ENCODE assay signal across 20 cellular contexts in the genomic region with DNA sequence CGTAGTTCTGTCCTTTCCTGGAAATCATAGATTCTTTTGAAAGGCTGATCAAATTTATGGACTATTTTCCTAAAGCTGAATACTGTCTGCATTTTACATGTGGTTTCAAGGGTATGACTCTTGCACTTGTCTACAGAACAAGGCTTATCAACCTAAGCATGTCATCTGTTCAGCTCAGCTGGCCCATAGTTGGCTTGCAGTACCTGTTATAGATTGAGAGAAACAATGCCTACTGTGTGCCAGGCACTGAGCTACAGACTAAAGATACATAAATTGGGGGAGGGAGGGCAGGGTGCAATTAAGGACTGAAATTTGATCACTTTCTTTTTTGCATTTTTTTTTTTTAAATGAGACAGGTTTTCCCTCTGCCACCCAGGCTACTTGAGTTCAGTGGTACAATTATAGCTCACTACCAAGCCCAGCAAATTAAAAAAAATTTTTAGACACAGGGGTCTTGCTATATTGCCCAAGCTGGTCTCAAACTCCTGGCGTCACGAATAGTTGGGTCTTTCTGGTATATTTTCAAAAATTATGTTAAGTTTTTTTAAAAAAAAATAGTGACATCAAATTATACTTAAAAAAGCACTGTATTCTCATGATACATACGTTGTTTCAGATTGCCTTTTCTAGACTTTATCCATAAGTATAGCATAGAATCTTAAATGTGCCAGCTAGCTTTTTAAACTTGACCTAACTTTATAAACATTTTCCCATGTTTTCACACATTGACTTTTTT. TPM values are rescaled to one million over a fixed set of nuclear protein-coding genes. Genes with fewer than 3 reads are reported as not detected.
A peak's percentile ranks its signal among the peaks of the same experiment; 100 is the strongest.
DNase-seq lines count a peak whose midpoint lies in the region; ATAC-seq and TF ChIP-seq lines count a peak whose summit lies in the region.
"Had no signal": no experiment of that assay in that cellular context is flagged by ENCODE, and none has a peak within 500 bp of the region (broad histone marks: within the 10 kb centered on the region; RNA-seq: fewer than 3 reads in every experiment).

No MANE protein-coding gene starts in this region.

- ATAC-seq in heart left ventricle (peak in 3 of 4 donors; percentile 43 to 62 (median 47)), psoas muscle (no peak), sciatic nerve (no peak), GM21717 (IDR thresholded peaks at IDR 0.05; ENCODE audit: unreplicated experiment) (no peak)

- H3K27ac ChIP-seq in SK-N-MC (peak overlapping the region; percentile 22; the same call in 1 of the 2 replicates), heart left ventricle (peak overlapping the region in 5 of 12 donors; percentile 5 to 35 (median 23)), psoas muscle (peak overlapping the region; percentile 20)
- H3K27ac ChIP-seq: breast epithelium, coronary artery, prostate gland, WERI-Rb-1 had no signal

- DNase-seq in HUDEP-2 (lab: John Stamatoyannopoulos, UW; ENCODE audit: unreplicated experiment in 76 of 76) (peak in 42 of 76 experiments; percentile 26 to 74 (median 45)), SK-N-MC (ENCODE audit: low read depth, low spot score) (no peak), heart left ventricle (no peak), psoas muscle (no peak), AG20443 (ENCODE audit: low spot score) (no peak), sciatic nerve (ENCODE audit: low spot score) (no peak)
- DNase-seq: activated CD4-positive, alpha-beta T cell treated with anti-CD3 and anti-CD28 coated beads, Interleukin-2, amount 10 ng/mL, durations not matched to agents 24 days and 14 days; activated naive CD4-positive, alpha-beta T cell treated with anti-CD3 and anti-CD28 coated beads for 36 hours; amniotic stem cell; CD4-positive, alpha-beta T cell; NCI-H1417; NCI-H2081 treated with DMSO at 0.1 percent for 48 hours; NCI-H510A treated with DMSO at 0.1 percent for 48 hours; small intestine; stimulated activated CD4-positive, alpha-beta T cell treated with anti-CD3 and anti-CD28 coated beads, Interleukin-1b, Interleukin-23, amount 100 ng/mL, for 48 hours; WERI-Rb-1 had no signal

- WGBS in heart left ventricle, 4 donors: 84 to 86% (median 86%) methylated on average over 4 of the region's 4 CpGs
- WGBS in psoas muscle, 3 donors: 75 to 85% (median 79%) methylated on average over 4 of the region's 4 CpGs

- intact Hi-C loops in heart left ventricle (cut with DNase I) (no loop called here), psoas muscle (cut with DNase I) (no loop called here), sciatic nerve (cut with DNase I) (loop anchor here (10.0 kb wide), 1 partner anchor 75 kb away; no protein-coding TSS in a partner anchor)

- no peak for TF ChIP-seq CTCF in heart left ventricle (IDR thresholded peaks at IDR 0.05)
- no peak for TF ChIP-seq CTCF in psoas muscle (IDR thresholded peaks at IDR 0.05)

- H3K27me3 ChIP-seq in heart left ventricle: no peaks in the 10 kb centered on the region
- no peaks in the 10 kb centered on the region for H3K27me3 ChIP-seq in psoas muscle (ENCODE audit: insufficient read depth in 3 of 3, low read length in 2 of 3)
- H3K27me3 ChIP-seq: breast epithelium had no signal

- H3K36me3 ChIP-seq in SK-N-MC (ENCODE audit: insufficient read depth, low read length): peaks cover 10% of the 10 kb centered on the region
- peaks cover 0 to 4% (median 0%) of the 10 kb centered on the region in 9 donors for H3K36me3 ChIP-seq in heart left ventricle
- H3K36me3 ChIP-seq in psoas muscle (ENCODE audit: insufficient read depth in 1 of 2, low read depth in 1 of 2): no peaks in the 10 kb centered on the region
- H3K36me3 ChIP-seq: breast epithelium, prostate gland had no signal

- H3K4me3 ChIP-seq in SK-N-MC: no peak overlapping the region
- H3K4me3 ChIP-seq in heart left ventricle: no peak overlapping the region
- no peak overlapping the region for H3K4me3 ChIP-seq in psoas muscle
- H3K4me3 ChIP-seq: breast epithelium, coronary artery, prostate gland had no signal

- no peak for TF ChIP-seq POLR2A in heart left ventricle (IDR thresholded peaks at IDR 0.05)

- H3K4me1 ChIP-seq in heart left ventricle (peaks cover 4 to 96% (median 62%) of the 10 kb centered on the region in 12 donors), psoas muscle (peaks cover 72% of the 10 kb centered on the region)

- no peak overlapping the region for H3K9ac ChIP-seq in SK-N-MC (ENCODE audit: insufficient read length)

- no peaks in the 10 kb centered on the region for H3K9me3 ChIP-seq in SK-N-MC (ENCODE audit: low read depth, low read length)
- H3K9me3 ChIP-seq in heart left ventricle: no peaks in the 10 kb centered on the region
- no peaks in the 10 kb centered on the region for H3K9me3 ChIP-seq in psoas muscle
- H3K9me3 ChIP-seq: breast epithelium, prostate gland had no signal

RNA-seq across cellular contexts. Expression of gene RREB1, which starts 52.2 kb away (rescaled TPM):
- total RNA-seq in heart left ventricle (10 to 100 TPM; 28.6 to 49.4 (median 40.1) TPM), psoas muscle (10 to 100 TPM; 32.7 to 49.4 (median 39.6) TPM), sciatic nerve (50.6 TPM)
- polyA plus RNA-seq in heart left ventricle (1 to 10 TPM; 8.7 to 9.1 TPM), psoas muscle (10 to 100 TPM in 1 of 3 donors, 1 to 10 TPM in 2; 4.6 to 15.1 (median 8.9) TPM)

Comparison
In these comparisons a context has a peak if more than half of its experiments do, and no peak if none do; other contexts are left out.
1. DNase-seq: peak in HUDEP-2 (42 of 76); none in SK-N-MC (single experiment), heart left ventricle (0 of 5), psoas muscle (0 of 2), AG20443 (single experiment) and sciatic nerve (single experiment).
2. ATAC-seq: peak in heart left ventricle (3 of 4); none in psoas muscle (0 of 4), sciatic nerve (single experiment) and GM21717 (single experiment).